1 cellular context compared by ENCODE assay signal in the genomic region with DNA sequence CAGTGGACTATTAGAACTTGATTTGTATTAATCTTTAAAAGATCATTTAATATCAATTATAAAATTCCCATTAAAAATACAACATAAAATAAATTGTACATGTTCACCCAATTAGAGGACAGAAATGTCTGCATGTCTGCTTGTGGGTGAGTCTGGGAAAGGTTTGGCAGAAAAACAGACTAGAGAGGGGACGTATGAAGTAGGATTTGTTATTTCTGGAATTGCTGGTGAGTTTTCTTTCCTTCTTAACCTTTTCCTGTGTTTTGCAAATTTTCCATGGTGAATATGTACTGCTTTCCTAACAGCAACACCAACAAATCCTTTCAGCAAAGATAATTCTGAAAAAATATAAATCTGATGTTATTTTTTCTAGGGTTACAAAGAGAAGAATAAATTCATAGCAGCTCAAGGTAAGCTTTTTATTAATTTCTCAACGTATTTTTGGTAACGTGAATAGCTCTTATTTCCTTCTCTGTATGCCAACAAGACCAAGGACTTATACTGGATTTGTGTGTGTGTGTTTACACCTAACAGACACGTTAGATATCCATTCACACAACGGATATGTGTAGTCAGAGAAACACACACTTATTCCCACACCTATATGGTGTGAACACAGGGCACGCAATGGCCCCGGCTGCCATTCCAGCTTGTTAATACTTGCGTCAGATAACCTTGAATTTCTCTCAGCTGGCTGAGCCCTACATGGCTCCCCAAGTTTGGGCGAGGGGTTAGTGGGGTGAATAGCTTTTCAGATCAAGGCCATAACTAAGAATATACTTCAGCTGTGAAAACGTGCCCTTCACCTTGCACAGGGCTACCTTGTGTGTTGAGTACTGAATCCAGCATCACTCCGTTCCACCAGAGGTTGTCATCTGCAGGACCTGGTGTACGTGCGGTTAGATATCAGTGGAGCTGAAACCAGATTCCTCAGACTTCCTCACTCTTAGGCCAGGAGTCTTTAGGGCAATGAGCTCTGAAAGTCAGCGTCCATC.
TF ChIP-seq lines count a peak whose summit lies in the region.

No MANE protein-coding gene starts in this region.

TF ChIP-seq in GM12878, 131 proteins besides CTCF, POLR2A, EP300 and RAD21:
- TF ChIP-seq TBL1XR1 (IDR thresholded peaks at IDR 0.05; ENCODE audit: low read depth, low read length) (no peak), BCL11A (IDR thresholded peaks at IDR 0.05; ENCODE audit: low read depth, low read length) (no peak), CHD1 (IDR thresholded peaks at IDR 0.05; ENCODE audit: low read depth, low read length) (no peak), POU2F2 (IDR thresholded peaks at IDR 0.05; ENCODE audit: borderline replicate concordance, low read depth, low read length) (no peak), WRNIP1 (IDR thresholded peaks at IDR 0.05; ENCODE audit: borderline replicate concordance, low read depth, low read length) (no peak), SP1 (IDR thresholded peaks at IDR 0.05; ENCODE audit: low read depth, low read length) (no peak), SREBF2 (IDR thresholded peaks at IDR 0.05; ENCODE audit: low read length) (no peak), PAX5 (IDR thresholded peaks at IDR 0.05; ENCODE audit: borderline replicate concordance, low read depth, low read length) (no peak), FOXM1 (IDR thresholded peaks at IDR 0.05; ENCODE audit: low read depth, low read length) (no peak), NR2F1 (conservative IDR thresholded peaks at IDR 0.05) (no peak), SREBF1 (IDR thresholded peaks at IDR 0.05; ENCODE audit: low read length) (no peak)
- TF ChIP-seq, protein P1, sequence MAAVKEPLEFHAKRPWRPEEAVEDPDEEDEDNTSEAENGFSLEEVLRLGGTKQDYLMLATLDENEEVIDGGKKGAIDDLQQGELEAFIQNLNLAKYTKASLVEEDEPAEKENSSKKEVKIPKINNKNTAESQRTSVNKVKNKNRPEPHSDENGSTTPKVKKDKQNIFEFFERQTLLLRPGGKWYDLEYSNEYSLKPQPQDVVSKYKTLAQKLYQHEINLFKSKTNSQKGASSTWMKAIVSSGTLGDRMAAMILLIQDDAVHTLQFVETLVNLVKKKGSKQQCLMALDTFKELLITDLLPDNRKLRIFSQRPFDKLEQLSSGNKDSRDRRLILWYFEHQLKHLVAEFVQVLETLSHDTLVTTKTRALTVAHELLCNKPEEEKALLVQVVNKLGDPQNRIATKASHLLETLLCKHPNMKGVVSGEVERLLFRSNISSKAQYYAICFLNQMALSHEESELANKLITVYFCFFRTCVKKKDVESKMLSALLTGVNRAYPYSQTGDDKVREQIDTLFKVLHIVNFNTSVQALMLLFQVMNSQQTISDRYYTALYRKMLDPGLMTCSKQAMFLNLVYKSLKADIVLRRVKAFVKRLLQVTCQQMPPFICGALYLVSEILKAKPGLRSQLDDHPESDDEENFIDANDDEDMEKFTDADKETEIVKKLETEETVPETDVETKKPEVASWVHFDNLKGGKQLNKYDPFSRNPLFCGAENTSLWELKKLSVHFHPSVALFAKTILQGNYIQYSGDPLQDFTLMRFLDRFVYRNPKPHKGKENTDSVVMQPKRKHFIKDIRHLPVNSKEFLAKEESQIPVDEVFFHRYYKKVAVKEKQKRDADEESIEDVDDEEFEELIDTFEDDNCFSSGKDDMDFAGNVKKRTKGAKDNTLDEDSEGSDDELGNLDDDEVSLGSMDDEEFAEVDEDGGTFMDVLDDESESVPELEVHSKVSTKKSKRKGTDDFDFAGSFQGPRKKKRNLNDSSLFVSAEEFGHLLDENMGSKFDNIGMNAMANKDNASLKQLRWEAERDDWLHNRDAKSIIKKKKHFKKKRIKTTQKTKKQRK (IDR thresholded peaks at IDR 0.05; ENCODE audit: low read depth, low read length): no peak
- TF ChIP-seq, protein P2, sequence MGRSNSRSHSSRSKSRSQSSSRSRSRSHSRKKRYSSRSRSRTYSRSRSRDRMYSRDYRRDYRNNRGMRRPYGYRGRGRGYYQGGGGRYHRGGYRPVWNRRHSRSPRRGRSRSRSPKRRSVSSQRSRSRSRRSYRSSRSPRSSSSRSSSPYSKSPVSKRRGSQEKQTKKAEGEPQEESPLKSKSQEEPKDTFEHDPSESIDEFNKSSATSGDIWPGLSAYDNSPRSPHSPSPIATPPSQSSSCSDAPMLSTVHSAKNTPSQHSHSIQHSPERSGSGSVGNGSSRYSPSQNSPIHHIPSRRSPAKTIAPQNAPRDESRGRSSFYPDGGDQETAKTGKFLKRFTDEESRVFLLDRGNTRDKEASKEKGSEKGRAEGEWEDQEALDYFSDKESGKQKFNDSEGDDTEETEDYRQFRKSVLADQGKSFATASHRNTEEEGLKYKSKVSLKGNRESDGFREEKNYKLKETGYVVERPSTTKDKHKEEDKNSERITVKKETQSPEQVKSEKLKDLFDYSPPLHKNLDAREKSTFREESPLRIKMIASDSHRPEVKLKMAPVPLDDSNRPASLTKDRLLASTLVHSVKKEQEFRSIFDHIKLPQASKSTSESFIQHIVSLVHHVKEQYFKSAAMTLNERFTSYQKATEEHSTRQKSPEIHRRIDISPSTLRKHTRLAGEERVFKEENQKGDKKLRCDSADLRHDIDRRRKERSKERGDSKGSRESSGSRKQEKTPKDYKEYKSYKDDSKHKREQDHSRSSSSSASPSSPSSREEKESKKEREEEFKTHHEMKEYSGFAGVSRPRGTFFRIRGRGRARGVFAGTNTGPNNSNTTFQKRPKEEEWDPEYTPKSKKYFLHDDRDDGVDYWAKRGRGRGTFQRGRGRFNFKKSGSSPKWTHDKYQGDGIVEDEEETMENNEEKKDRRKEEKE (IDR thresholded peaks at IDR 0.05): no peak
